ENCODE assay signal across 2 cellular contexts in genomic region chr9:129866373-129867137, GRCh38.
A peak's percentile ranks its signal among the peaks of the same experiment; 100 is the strongest.
TF ChIP-seq lines count a peak whose summit lies in the region.

No MANE protein-coding gene starts in this region.

TF ChIP-seq in K562, 482 proteins besides CTCF, POLR2A, EP300 and RAD21 (continues in another document):
- TF ChIP-seq SUPT5H (IDR thresholded peaks at IDR 0.05) (0 out of 2 replicates have a peak, but pooled peaks have one; percentile 11), ZNF239 (CRISPR knock-in tag; IDR thresholded peaks at IDR 0.05) (no peak), PRPF4 (IDR thresholded peaks at IDR 0.05; ENCODE audit: insufficient read depth, low read depth, low read length, poor library complexity, severe bottlenecking) (no peak), KDM2B (CRISPR knock-in tag; IDR thresholded peaks at IDR 0.05) (no peak), ZHX1 (conservative IDR thresholded peaks at IDR 0.05; ENCODE audit: low read length) (no peak), SMARCA5 (IDR thresholded peaks at IDR 0.05) (0 out of 2 replicates have a peak, but pooled peaks have one; percentile 38), NBN (IDR thresholded peaks at IDR 0.05; ENCODE audit: low read depth) (no peak), ZNF134 (CRISPR knock-in tag; conservative IDR thresholded peaks at IDR 0.05) (no peak), HDAC2 (IDR thresholded peaks at IDR 0.05) (0 out of 2 replicates have a peak, but pooled peaks have one; percentile 37), HIVEP1 (CRISPR knock-in tag; IDR thresholded peaks at IDR 0.05) (no peak), NR1H2 (CRISPR knock-in tag; IDR thresholded peaks at IDR 0.05) (no peak), MIER1 (IDR thresholded peaks at IDR 0.05; ENCODE audit: low read depth) (no peak), ZFP36 (IDR thresholded peaks at IDR 0.05; ENCODE audit: low read depth, low read length, partially characterized antibody) (peak; percentile 78), IRF2 (CRISPR knock-in tag; IDR thresholded peaks at IDR 0.05) (no peak), POLR2AphosphoS5 (IDR thresholded peaks at IDR 0.05; ENCODE audit: control insufficient read depth, insufficient read depth, low read depth, low read length) (peak; percentile 18; the same call in 1 of the 2 replicates), PRMT5 (CRISPR knock-in tag; IDR thresholded peaks at IDR 0.05) (no peak), SMAD3 (CRISPR knock-in tag; conservative IDR thresholded peaks at IDR 0.05) (no peak), ZNF347 (CRISPR knock-in tag; IDR thresholded peaks at IDR 0.05; ENCODE audit: low read depth) (no peak), SRF (CRISPR knock-in tag; IDR thresholded peaks at IDR 0.05) (no peak), FOXP4 (CRISPR knock-in tag; IDR thresholded peaks at IDR 0.05; ENCODE audit: borderline replicate concordance) (no peak), ZC3H4 (CRISPR knock-in tag; IDR thresholded peaks at IDR 0.05; ENCODE audit: borderline replicate concordance) (no peak), CTCFL (IDR thresholded peaks at IDR 0.05; ENCODE audit: borderline replicate concordance, insufficient read depth, low read depth, low read length, poor library complexity, severe bottlenecking) (no peak), ZNF41 (CRISPR knock-in tag; conservative IDR thresholded peaks at IDR 0.05) (no peak), ZNF3 (CRISPR knock-in tag; IDR thresholded peaks at IDR 0.05) (no peak), SRSF7 (optimal IDR thresholded peaks at IDR 0.05; ENCODE audit: low read depth, low read length) (no peak), RAD51 (IDR thresholded peaks at IDR 0.05; ENCODE audit: borderline replicate concordance, low read depth) (no peak), ATF2 (CRISPR knock-in tag; IDR thresholded peaks at IDR 0.05) (no peak), CBFB (CRISPR knock-in tag; IDR thresholded peaks at IDR 0.05) (0 out of 2 replicates have a peak, but pooled peaks have one; percentile 14), TCF3 (CRISPR knock-in tag; IDR thresholded peaks at IDR 0.05) (no peak)

TF ChIP-seq in GM23338, 12 proteins besides CTCF, POLR2A, EP300 and RAD21:
- no peak for TF ChIP-seq CREB1 (CRISPR knock-in tag; IDR thresholded peaks at IDR 0.05; ENCODE audit: low read depth)
- TF ChIP-seq ZNF462 (CRISPR knock-in tag; IDR thresholded peaks at IDR 0.05) = no peak
- no peak for TF ChIP-seq ZNF331 (CRISPR knock-in tag; IDR thresholded peaks at IDR 0.05; ENCODE audit: low read depth)
- no peak for TF ChIP-seq JUNB (IDR thresholded peaks at IDR 0.05; ENCODE audit: unreplicated experiment)
- TF ChIP-seq POLR2AphosphoS5 (IDR thresholded peaks at IDR 0.05; ENCODE audit: low read depth) = no peak
- no peak for TF ChIP-seq NANOG (IDR thresholded peaks at IDR 0.05; ENCODE audit: borderline replicate concordance)
- TF ChIP-seq ETS1 (IDR thresholded peaks at IDR 0.05) = no peak
- TF ChIP-seq ZNF114 (CRISPR knock-in tag; IDR thresholded peaks at IDR 0.05) = no peak
- no peak for TF ChIP-seq REST (IDR thresholded peaks at IDR 0.05; ENCODE audit: unreplicated experiment)
- TF ChIP-seq EZH2phosphoT487 (IDR thresholded peaks at IDR 0.05; ENCODE audit: unreplicated experiment) = no peak
- TF ChIP-seq EZH2 (IDR thresholded peaks at IDR 0.05; ENCODE audit: low read depth, unreplicated experiment) = no peak
- TF ChIP-seq STAT1 (IDR thresholded peaks at IDR 0.05; ENCODE audit: unreplicated experiment) = no peak
TF ChIP-seq in GM23338: peak in this region for 0.
